1 cellular context compared by ENCODE assay signal in genomic region chr19:41376998-41377365, GRCh38.
TF ChIP-seq lines count a peak whose summit lies in the region.

No MANE protein-coding gene starts in this region.

TF ChIP-seq in HepG2, 621 proteins besides CTCF, POLR2A, EP300 and RAD21:
- no peak for TF ChIP-seq NONO (IDR thresholded peaks at IDR 0.05)
- 0 out of 2 replicates have a peak, but pooled peaks have one; percentile 11 for TF ChIP-seq NONO (CRISPR knock-in tag; conservative IDR thresholded peaks at IDR 0.05)
- no peak for TF ChIP-seq ESRRA (CRISPR knock-in tag; IDR thresholded peaks at IDR 0.05; ENCODE audit: low read depth)
- TF ChIP-seq RARG (CRISPR knock-in tag; IDR thresholded peaks at IDR 0.05; ENCODE audit: low read depth) = no peak
- no peak for TF ChIP-seq ZFYVE20 (CRISPR knock-in tag; IDR thresholded peaks at IDR 0.05; ENCODE audit: borderline replicate concordance, low read depth)
- TF ChIP-seq ISX (CRISPR knock-in tag; conservative IDR thresholded peaks at IDR 0.05) = no peak
- TF ChIP-seq SNAPC4 (CRISPR knock-in tag; IDR thresholded peaks at IDR 0.05) = no peak
- TF ChIP-seq ZNF280B (CRISPR knock-in tag; IDR thresholded peaks at IDR 0.05; ENCODE audit: borderline replicate concordance) = no peak
- TF ChIP-seq BHLHE40 (IDR thresholded peaks at IDR 0.05; ENCODE audit: low read length) = no peak
- TF ChIP-seq TGIF2 (CRISPR knock-in tag; IDR thresholded peaks at IDR 0.05) = 0 out of 2 replicates have a peak, but pooled peaks have one; percentile 2
